ENCODE assay signal across 8 cellular contexts in the genomic region with DNA sequence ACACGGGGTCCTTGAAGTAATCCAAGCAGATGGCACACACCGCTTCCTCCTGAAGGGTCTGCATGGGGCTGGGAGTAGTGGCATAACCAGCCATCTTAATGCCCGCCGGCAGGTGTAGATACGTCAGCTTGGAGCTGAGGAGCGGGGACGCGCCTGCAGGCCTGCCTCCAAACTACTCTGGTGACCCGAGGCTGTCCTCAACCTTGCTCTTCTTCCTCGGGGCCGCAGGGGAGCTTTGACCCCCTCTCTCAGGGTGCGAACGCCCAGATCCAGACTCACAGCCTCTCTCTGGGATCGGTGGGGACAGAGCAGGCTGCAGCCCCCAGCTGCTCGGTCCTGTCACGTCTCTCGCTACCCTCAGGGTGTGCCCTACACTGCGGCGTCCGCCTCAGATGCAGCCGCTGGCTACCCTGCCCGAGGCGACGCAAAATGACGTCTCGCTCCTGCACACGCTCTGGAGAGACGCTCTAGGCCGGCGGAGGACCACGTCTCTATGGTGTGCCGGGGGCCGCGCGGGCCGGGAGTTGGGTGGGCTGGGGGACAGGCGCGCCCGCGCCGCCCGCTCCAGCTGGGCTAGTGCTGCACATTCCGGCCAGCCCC. TPM values are rescaled to one million over a fixed set of nuclear protein-coding genes. Genes with fewer than 3 reads are reported as not detected.
DNase-seq lines count a peak whose midpoint lies in the region; ATAC-seq and TF ChIP-seq lines count a peak whose summit lies in the region.

TRIM52 (minus strand) TSS at position 424 of the 600 bp plus-strand sequence; CDS start at position 94, 330 bp downstream.

- H3K4me2 ChIP-seq in PC-3 (ENCODE audit: low read length) = peak within 1 kb of the TSS; percentile 98

- WGBS in psoas muscle, 3 donors = 0 to 1% (median 0%) methylated on average over 41 to 43 of the region's 43 CpGs

- POLR2A ChIA-PET in PC-3 (lab: Charles Lee; ENCODE audit: unreplicated experiment) = interaction anchor here (0.6 to 1.0 kb wide), 3 partner anchors 22 to 465 kb away, joined by 3 read pairs; no protein-coding TSS in a partner anchor

- H3K36me3 Mint-ChIP-seq in activated naive CD4-positive, alpha-beta T cell treated with anti-CD3 and anti-CD28 coated beads, Interleukin-2, amount 50 U/mL, for 72 hours = peaks cover 19 to 40% of the 10 kb centered on the region in 2 donors

- TF ChIP-seq CTCF in GM10266 (IDR thresholded peaks at IDR 0.05; ENCODE audit: control insufficient read depth, insufficient read depth, low read depth, missing control alignments) = no peak
- TF ChIP-seq CTCF in PC-3 (conservative IDR thresholded peaks at IDR 0.05; ENCODE audit: low read depth, low read length) = no peak
- TF ChIP-seq CTCF in psoas muscle (IDR thresholded peaks at IDR 0.05) = no peak
- no peak for TF ChIP-seq CTCF in vagina (IDR thresholded peaks at IDR 0.05)

- peaks cover 60% of the 10 kb centered on the region for H3K79me2 ChIP-seq in PC-3 (ENCODE audit: low read length)

- intact Hi-C loops in PC-3 (cut with micrococcal nuclease) = loop anchor here (5.0 kb wide), 1 partner anchor 79 kb away; no protein-coding TSS in a partner anchor
- intact Hi-C loops in cardiac septum (cut with DNase I) = loop anchor here (1.0 to 2.0 kb wide), 3 partner anchors 14 to 70 kb away; partner anchors contain the start of gene TRIM41
- intact Hi-C loops in psoas muscle (cut with DNase I) = loop anchor here (1.0 to 5.0 kb wide), 4 partner anchors 16 to 74 kb away; partner anchors contain the start of gene TRIM41 (in 1 of the 2)
- intact Hi-C loops in vagina (cut with DNase I) = no loop called here

- H4K20me1 ChIP-seq in PC-3 (ENCODE audit: low read length) = peaks cover 33% of the 10 kb centered on the region

- CTCF ChIA-PET in PC-3 (lab: Charles Lee) = interaction anchor here (0.6 kb wide), 1 partner anchor 14 kb away, joined by 3 read pairs; no protein-coding TSS in a partner anchor

- H3K27ac ChIP-seq in PC-3 (ENCODE audit: low read length) (peak within 1 kb of the TSS; percentile 84), psoas muscle (peak within 1 kb of the TSS; percentile 99), vagina (peak within 1 kb of the TSS; percentile 98)

- H3K4me3 ChIP-seq in PC-3 (ENCODE audit: low read length) = peak within 1 kb of the TSS; percentile 87
- peak within 1 kb of the TSS; percentile 100 for H3K4me3 ChIP-seq in psoas muscle
- H3K4me3 ChIP-seq in vagina = peak within 1 kb of the TSS; percentile 89 to 99

- peak within 1 kb of the TSS; percentile 100 for H3K9ac ChIP-seq in PC-3 (ENCODE audit: low read length)

- H3K9me3 ChIP-seq in PC-3 (ENCODE audit: low read length) (no peaks in the 10 kb centered on the region), psoas muscle (no peaks in the 10 kb centered on the region), vagina (no peaks in the 10 kb centered on the region)

- ATAC-seq in HG02588 (IDR thresholded peaks at IDR 0.05; ENCODE audit: unreplicated experiment) (peak; percentile 86), PC-3 (peak; percentile 79), psoas muscle (peak; percentile 90 to 95 (median 92))
- peak; percentile 81 to 89 for ATAC-seq in activated naive CD4-positive, alpha-beta T cell treated with anti-CD3 and anti-CD28 coated beads, Interleukin-2, amount 50 U/mL, for 72 hours

- no TSS peak for BruUV-seq in PC-3 (replicated peaks; lab: Mats Ljungman, UMichigan)

- H3K4me1 ChIP-seq in PC-3 (ENCODE audit: insufficient read depth, low read length) = peaks cover 4% of the 10 kb centered on the region; the same call in 1 of the 2 replicates
- H3K4me1 ChIP-seq in psoas muscle = peaks cover 53% of the 10 kb centered on the region
- H3K4me1 ChIP-seq in vagina = peaks cover 59% of the 10 kb centered on the region

- H3K9me2 ChIP-seq in PC-3 (replicated peaks; ENCODE audit: low read length) = no peaks in the 10 kb centered on the region

- DNase-seq in GM10266 (ENCODE audit: extremely low spot score) (peak; percentile 91), PC-3 (peak; percentile 94), cardiac septum (ENCODE audit: low spot score) (peak; percentile 97), psoas muscle (peak; percentile 94 to 97), vagina (ENCODE audit: extremely low spot score in 2 of 2) (peak in 1 of 2 donors; percentile 89), SKM-1 (lab: John Stamatoyannopoulos, UW; ENCODE audit: unreplicated experiment) (no peak)
- peak; percentile 81 to 90 for DNase-seq in activated naive CD4-positive, alpha-beta T cell treated with anti-CD3 and anti-CD28 coated beads, Interleukin-2, amount 50 U/mL, for 72 hours (ENCODE audit: low spot score in 2 of 2)

- peak in 1 of 2 donors; percentile 85 for TF ChIP-seq POLR2A in vagina (IDR thresholded peaks at IDR 0.05)

- H3K36me3 ChIP-seq in PC-3 (ENCODE audit: low read depth, low read length) = peaks cover 3% of the 10 kb centered on the region; the same call in 1 of the 2 replicates
- peaks cover 3 to 37% of the 10 kb centered on the region in 2 donors for H3K36me3 ChIP-seq in psoas muscle (ENCODE audit: insufficient read depth in 1 of 2, low read depth in 1 of 2)
- peaks cover 0 to 7% of the 10 kb centered on the region in 2 donors for H3K36me3 ChIP-seq in vagina

- peak within 1 kb of the TSS; percentile 97 for H2AFZ ChIP-seq in PC-3 (ENCODE audit: low read length)

- H3K27ac Mint-ChIP-seq in activated naive CD4-positive, alpha-beta T cell treated with anti-CD3 and anti-CD28 coated beads, Interleukin-2, amount 50 U/mL, for 72 hours = peak within 1 kb of the TSS; percentile 93 to 98

- no peaks in the 10 kb centered on the region for H3K27me3 ChIP-seq in PC-3 (ENCODE audit: low read length)
- no peaks in the 10 kb centered on the region for H3K27me3 ChIP-seq in psoas muscle (ENCODE audit: insufficient read depth in 3 of 3, low read length in 2 of 3)
- H3K27me3 ChIP-seq in vagina = no peaks in the 10 kb centered on the region

- H3K9me3 Mint-ChIP-seq in activated naive CD4-positive, alpha-beta T cell treated with anti-CD3 and anti-CD28 coated beads, Interleukin-2, amount 50 U/mL, for 72 hours = no peaks in the 10 kb centered on the region

- H3F3A ChIP-seq in PC-3 (ENCODE audit: low read length, unreplicated experiment) = no peaks in the 10 kb centered on the region

RNA-seq across cellular contexts. Expression of gene TRIM52, which starts in this region (rescaled TPM):
- total RNA-seq in PC-3 (2014; rRNA removed) (4.4 and 8.9 TPM in 2 replicates), cardiac septum (9.1 TPM), psoas muscle (1 to 10 TPM; 3.0 to 5.8 (median 5.3) TPM), vagina (17.2 TPM)
- 10 to 100 TPM in 1 of 2 donors, 1 to 10 TPM in 1; 9.3 to 15.6 TPM for total RNA-seq in activated naive CD4-positive, alpha-beta T cell treated with anti-CD3 and anti-CD28 coated beads, Interleukin-2, amount 50 U/mL, for 72 hours
- 10 to 100 TPM in 1 of 3 donors, 1 to 10 TPM in 2; 1.5 to 17.6 (median 4.8) TPM for polyA plus RNA-seq in psoas muscle
